22 cellular contexts compared by ENCODE assay signal in genomic region chr21:32245971-32246370, GRCh38. TPM values are rescaled to one million over a fixed set of nuclear protein-coding genes. Genes with fewer than 3 reads are reported as not detected.
A peak's percentile ranks its signal among the peaks of the same experiment; 100 is the strongest.
DNase-seq lines count a peak whose midpoint lies in the region; ATAC-seq, FAIRE-seq and TF ChIP-seq lines count a peak whose summit lies in the region.
"Had no signal": no experiment of that assay in that cellular context is flagged by ENCODE, and none has a peak within 500 bp of the region (broad histone marks: within the 10 kb centered on the region; RNA-seq: fewer than 3 reads in every experiment).

No MANE protein-coding gene starts in this region.

- peaks cover 12% of the 10 kb centered on the region for H3K9me3 Mint-ChIP-seq in neural progenitor cell

- H2AK5ac ChIP-seq in H1 (ENCODE audit: low read depth, low read length): 0 out of 2 replicates have a peak overlapping the region, but pooled peaks have one; percentile 13

- CTCF ChIA-PET in H1 (lab: Charles Lee; ENCODE audit: partially characterized antibody): no interaction called here

- no peak for TF ChIP-seq POLR2A in H1 (IDR thresholded peaks at IDR 0.05; ENCODE audit: control extremely low read depth in 1 of 2, low read depth in 2 of 2, low read length in 2 of 2)

- H2BK12ac ChIP-seq in H1 (ENCODE audit: low read depth, low read length): no peak overlapping the region

- no peaks in the 10 kb centered on the region; the same call in 1 of the 2 replicates for H3K79me1 ChIP-seq in H1 (ENCODE audit: low read depth, low read length)

- H3K4me3 Mint-ChIP-seq in neural progenitor cell: no peak overlapping the region
- H3K4me3 Mint-ChIP-seq: CD14-positive monocyte; CD4-positive, alpha-beta memory T cell; CD4-positive, CD25-positive, alpha-beta regulatory T cell; CD8-positive, alpha-beta memory T cell had no signal

- no peaks in the 10 kb centered on the region for H3K36me3 Mint-ChIP-seq in neural progenitor cell
- H3K36me3 Mint-ChIP-seq: CD14-positive monocyte; CD4-positive, CD25-positive, alpha-beta regulatory T cell had no signal

- H3K9me3 ChIP-seq in H1 (ENCODE audit: insufficient read depth in 2 of 2, low read depth in 1 of 2, low read length in 1 of 2) (no peaks in the 10 kb centered on the region), neural progenitor cell (ENCODE audit: low read depth) (no peaks in the 10 kb centered on the region)
- H3K9me3 ChIP-seq: BE2C had no signal

- no peak for ATAC-seq in GM18907 (IDR thresholded peaks at IDR 0.05; ENCODE audit: unreplicated experiment)

- TF ChIP-seq CTCF in H1 (IDR thresholded peaks at IDR 0.05; ENCODE audit: control extremely low read depth in 1 of 3, insufficient read depth in 1 of 3, low read depth in 1 of 3, low read length in 3 of 3): no peak
- no peak for TF ChIP-seq CTCF in neural progenitor cell (IDR thresholded peaks at IDR 0.05)

- H3K4me2 ChIP-seq in H1 (ENCODE audit: insufficient read depth in 1 of 2, low read depth in 2 of 2, low read length in 2 of 2) (no peak overlapping the region), neural progenitor cell (no peak overlapping the region)
- H3K4me2 ChIP-seq: BLaER1 had no signal

- peak overlapping the region; percentile 58 for H3K27ac Mint-ChIP-seq in neural progenitor cell
- H3K27ac Mint-ChIP-seq: CD14-positive monocyte; CD4-positive, alpha-beta memory T cell; CD4-positive, CD25-positive, alpha-beta regulatory T cell; CD8-positive, alpha-beta memory T cell had no signal

- no peaks in the 10 kb centered on the region for H3K4me1 ChIP-seq in H1 (replicated peaks in 1 of 4; ENCODE audit: control insufficient read depth in 3 of 4, insufficient read depth in 4 of 4, low read length in 3 of 4)
- H3K4me1 ChIP-seq in neural progenitor cell: peaks cover 17% of the 10 kb centered on the region
- H3K4me1 ChIP-seq: BE2C, BLaER1 had no signal

- no peak for FAIRE-seq in H1 (lab: Jason Lieb, UNC)
- FAIRE-seq: A204.1, G401.6, GM12891 had no signal

- H2BK15ac ChIP-seq in H1 (ENCODE audit: low read length): no peak overlapping the region

- no peak overlapping the region for H3K56ac ChIP-seq in H1 (replicated peaks; ENCODE audit: insufficient read length, low read depth, low read length)

- peaks cover 17% of the 10 kb centered on the region for H3F3A ChIP-seq in neural progenitor cell (ENCODE audit: low read depth)

- peaks cover 8% of the 10 kb centered on the region for H3K27me3 Mint-ChIP-seq in neural progenitor cell (ENCODE audit: insufficient read depth, low read depth)

- no peak for TF ChIP-seq RAD21 in H1 (IDR thresholded peaks at IDR 0.05 in 1 of 2, conservative IDR thresholded peaks at IDR 0.05 in 1 of 2; ENCODE audit: low read depth in 2 of 2, low read length in 2 of 2)

- H3K4me3 ChIP-seq in H1 (ENCODE audit: extremely low read depth in 1 of 4, insufficient read depth in 2 of 4, low read depth in 3 of 4, low read length in 4 of 4) (no peak overlapping the region), neural progenitor cell (no peak overlapping the region)
- H3K4me3 ChIP-seq: BLaER1 had no signal

- DNase-seq in H1 (ENCODE audit: low read depth in 1 of 2, low spot score in 2 of 2): no peak
- DNase-seq in neural progenitor cell (ENCODE audit: low spot score): no peak
- no peak for DNase-seq in H4 (ENCODE audit: low spot score)
- no peak for DNase-seq in DMS 273 (lab: John Stamatoyannopoulos, UW; ENCODE audit: unreplicated experiment)
- DNase-seq: 8988T; ACHN; BE2C; C1 segment of cervical spinal cord; CD4-positive, alpha-beta memory T cell; CD4-positive, CD25-positive, alpha-beta regulatory T cell; CD8-positive, alpha-beta memory T cell; COR-L47; DMS79 treated with DMSO at 0.1 percent for 48 hours; GF-D8 had no signal

- H4K5ac ChIP-seq in H1 (ENCODE audit: insufficient read length, low read depth, low read length): no peak overlapping the region

- no peak overlapping the region for H2BK5ac ChIP-seq in H1 (ENCODE audit: low read depth, low read length)

- no peak overlapping the region for H4K8ac ChIP-seq in H1 (ENCODE audit: extremely low read depth, insufficient read depth, low read length)

- H3K27me3 ChIP-seq in H1 (replicated peaks in 1 of 4; ENCODE audit: control insufficient read depth in 3 of 4, extremely low read depth in 1 of 4, insufficient read depth in 3 of 4, low read length in 3 of 4) (no peaks in the 10 kb centered on the region), neural progenitor cell (no peaks in the 10 kb centered on the region)
- H3K27me3 ChIP-seq: BE2C, BLaER1 had no signal

- no peak overlapping the region for H3K4ac ChIP-seq in H1 (replicated peaks; ENCODE audit: insufficient read length, low read depth, low read length)

- no peaks in the 10 kb centered on the region for H3K23me2 ChIP-seq in H1 (ENCODE audit: low read depth, low read length)

- H2BK20ac ChIP-seq in H1 (ENCODE audit: low read length): no peak overlapping the region

- no peak for TF ChIP-seq EP300 in H1 (IDR thresholded peaks at IDR 0.05; ENCODE audit: borderline replicate concordance in 1 of 2, low read depth in 2 of 2, low read length in 2 of 2)

- H3K4me1 Mint-ChIP-seq in neural progenitor cell: peaks cover 17% of the 10 kb centered on the region
- H3K4me1 Mint-ChIP-seq: CD14-positive monocyte had no signal

- POLR2A ChIA-PET in H1 (lab: Charles Lee; ENCODE audit: partially characterized antibody): no interaction called here

- H3K9ac ChIP-seq in H1 (replicated peaks in 1 of 4; ENCODE audit: extremely low read depth in 1 of 4, low read depth in 3 of 4, low read length in 3 of 4): no peak overlapping the region
- H3K9ac ChIP-seq in neural progenitor cell: no peak overlapping the region
- H3K9ac ChIP-seq: BLaER1 had no signal

- no peak overlapping the region for H3K27ac ChIP-seq in H1 (ENCODE audit: low read depth, low read length)
- H3K27ac ChIP-seq in neural progenitor cell: no peak overlapping the region
- H3K27ac ChIP-seq: BLaER1 had no signal

- H4K20me1 ChIP-seq in H1 (replicated peaks in 1 of 2; ENCODE audit: control insufficient read depth in 1 of 2, insufficient read depth in 2 of 2, low read length in 2 of 2): no peaks in the 10 kb centered on the region
- peaks cover 7% of the 10 kb centered on the region for H4K20me1 ChIP-seq in neural progenitor cell (ENCODE audit: low read depth)
- H4K20me1 ChIP-seq: BLaER1 had no signal

- no peaks in the 10 kb centered on the region for H3K79me2 ChIP-seq in H1 (ENCODE audit: control insufficient read depth in 1 of 2, insufficient read depth in 2 of 2, low read length in 2 of 2)
- no peaks in the 10 kb centered on the region for H3K79me2 ChIP-seq in neural progenitor cell (ENCODE audit: low read depth)

- no peak overlapping the region for H4K91ac ChIP-seq in H1 (replicated peaks; ENCODE audit: insufficient read length, low read length)

- H2AFZ ChIP-seq in H1 (ENCODE audit: low read length): no peak overlapping the region
- no peak overlapping the region for H2AFZ ChIP-seq in neural progenitor cell (replicated peaks)

- H3K36me3 ChIP-seq in H1 (ENCODE audit: control insufficient read depth in 2 of 4, insufficient read depth in 4 of 4, low read length in 3 of 4): no peaks in the 10 kb centered on the region
- no peaks in the 10 kb centered on the region for H3K36me3 ChIP-seq in neural progenitor cell
- H3K36me3 ChIP-seq: BE2C, BLaER1 had no signal

- no peak overlapping the region for H3K18ac ChIP-seq in H1 (ENCODE audit: extremely low read depth, low read length)

- H3K14ac ChIP-seq in H1 (ENCODE audit: insufficient read length): no peak overlapping the region

- 96% methylated on average over 8 of the region's 8 CpGs; no CpG with 5 or more reads in 1 of the 2 experiments for WGBS in H1 (ENCODE audit: extremely low coverage in 1 of 2, insufficient coverage in 1 of 2, insufficient read length in 1 of 2, insufficient replicate concordance in 2 of 2, low coverage in 1 of 2, low lambda C conversion rate in 2 of 2, missing lambda C conversion rate in 1 of 2), 2 experiments

- no peak overlapping the region for H3K23ac ChIP-seq in H1 (ENCODE audit: insufficient read length)

- no peak overlapping the region for H2BK120ac ChIP-seq in H1 (replicated peaks; ENCODE audit: low read depth, low read length)

TF ChIP-seq in H1, 55 proteins besides CTCF, POLR2A, EP300 and RAD21:
- no peak for TF ChIP-seq POLR2AphosphoS5 (IDR thresholded peaks at IDR 0.05; ENCODE audit: low read depth, low read length)
- no peak for TF ChIP-seq HDAC6 (IDR thresholded peaks at IDR 0.05; ENCODE audit: low read depth, low read length)

RNA-seq across cellular contexts. Expression of gene MIS18A, which starts 32.9 kb away (rescaled TPM):
- 53.0 and 59.6 TPM in 2 replicates for total RNA-seq in H1 (2021; fragmentation: NEBNext Ultra II Directional; extraction: Animal tissue kit (Norgen Biotek cat#: 25700))
- polyA plus RNA-seq in H1 (2011; rRNA removed): 28.6 and 28.9 TPM in 2 replicates
- 52.1 TPM for polyA plus RNA-seq in H1 (2011; cell fraction: cytosol; rRNA removed)
- 13.5 TPM for polyA plus RNA-seq in H1 (2011; cell fraction: nucleus; rRNA removed)
- polyA plus RNA-seq in H1 (2012, experiment 1 of 2): 31.0 to 40.4 TPM (median 34.6 TPM) in 4 replicates
- polyA plus RNA-seq in H1 (2012, experiment 2 of 2): 11.6 TPM
- polyA plus RNA-seq in H1 (2013, experiment 1 of 2): 66.9 TPM
- 66.8 TPM for polyA plus RNA-seq in H1 (2013, experiment 2 of 2)
- polyA minus RNA-seq in H1 (2011; rRNA and poly(A)+ RNA removed): 4.9 and 7.3 TPM in 2 replicates
- polyA minus RNA-seq in H1 (2011; cell fraction: cytosol; rRNA and poly(A)+ RNA removed): 8.8 TPM
- polyA minus RNA-seq in H1 (2011; cell fraction: nucleus; rRNA and poly(A)+ RNA removed): 7.1 TPM
- 50.4 and 64.0 TPM in 2 replicates for total RNA-seq in neural progenitor cell (ENCODE audit: low replicate concordance)
- total RNA-seq in H4 (2014; rRNA removed; shearing (Covaris generic)): 37.8 and 38.3 TPM in 2 replicates

RNA-seq across cellular contexts. Expression of gene MRAP, which starts 52.7 kb away (rescaled TPM):
- total RNA-seq in H1 (2021; fragmentation: NEBNext Ultra II Directional; extraction: Animal tissue kit (Norgen Biotek cat#: 25700)): not detected in 2 replicates
- polyA plus RNA-seq in H1 (2011; rRNA removed): not detected in 2 replicates
- polyA plus RNA-seq in H1 (2011; cell fraction: cytosol; rRNA removed): not detected
- polyA plus RNA-seq in H1 (2011; cell fraction: nucleus; rRNA removed): not detected
- polyA plus RNA-seq in H1 (2012, experiment 1 of 2): not detected in 4 replicates
- polyA plus RNA-seq in H1 (2012, experiment 2 of 2): not detected
- polyA plus RNA-seq in H1 (2013, experiment 1 of 2): not detected
- polyA plus RNA-seq in H1 (2013, experiment 2 of 2): not detected
- polyA minus RNA-seq in H1 (2011; rRNA and poly(A)+ RNA removed): not detected in 2 replicates
- not detected for polyA minus RNA-seq in H1 (2011; cell fraction: cytosol; rRNA and poly(A)+ RNA removed)
- not detected for polyA minus RNA-seq in H1 (2011; cell fraction: nucleus; rRNA and poly(A)+ RNA removed)
- total RNA-seq in neural progenitor cell (ENCODE audit: low replicate concordance): not detected in 2 replicates
- total RNA-seq in H4 (2014; rRNA removed; shearing (Covaris generic)): not detected in 2 replicates
- total RNA-seq: A673; CD4-positive, alpha-beta memory T cell; CD4-positive, CD25-positive, alpha-beta regulatory T cell; CD8-positive, alpha-beta memory T cell had no signal
- polyA plus RNA-seq: AG04450; CD14-positive monocyte; CD4-positive, alpha-beta memory T cell; CD4-positive, CD25-positive, alpha-beta regulatory T cell; CD8-positive, alpha-beta memory T cell had no signal
